ENCODE assay signal across 10 cellular contexts in the genomic region with DNA sequence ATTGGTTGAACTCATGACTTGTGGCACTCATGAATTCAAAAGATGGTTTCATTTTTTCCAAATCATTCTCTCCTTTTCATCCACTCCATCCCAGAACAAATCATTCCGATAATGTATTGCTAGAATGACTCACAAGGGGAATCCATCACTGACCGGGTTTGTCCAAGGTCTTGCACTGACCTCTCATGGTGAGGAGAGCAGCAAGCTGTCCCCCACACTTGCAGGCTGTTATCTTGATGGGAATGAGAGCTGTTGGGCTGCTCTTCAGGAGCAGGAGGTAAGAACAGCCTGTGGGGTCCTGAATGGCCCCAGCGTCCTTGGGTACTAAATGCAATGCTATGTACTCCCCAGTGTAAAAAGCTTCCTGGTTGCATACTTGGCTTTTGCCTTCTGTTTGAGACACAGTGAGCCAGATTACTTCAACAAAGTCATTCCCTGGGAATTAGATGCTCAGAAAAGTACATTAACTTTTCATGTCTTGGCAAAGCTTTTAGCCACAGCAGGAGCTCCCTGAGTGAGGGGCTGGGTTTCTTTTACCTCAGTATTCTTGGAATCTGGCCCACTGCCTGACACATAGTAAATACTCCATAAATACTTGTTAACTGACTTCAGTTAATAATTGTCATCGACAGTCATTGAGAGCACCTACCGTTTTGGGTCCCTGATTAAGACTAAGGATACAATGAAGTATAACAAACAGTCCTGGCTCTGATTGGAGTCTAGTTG. TPM values are rescaled to one million over a fixed set of nuclear protein-coding genes. Genes with fewer than 3 reads are reported as not detected.
A peak's percentile ranks its signal among the peaks of the same experiment; 100 is the strongest.
DNase-seq lines count a peak whose midpoint lies in the region; ATAC-seq and TF ChIP-seq lines count a peak whose summit lies in the region.
"Had no signal": no experiment of that assay in that cellular context is flagged by ENCODE, and none has a peak within 500 bp of the region (broad histone marks: within the 10 kb centered on the region; RNA-seq: fewer than 3 reads in every experiment).

No MANE protein-coding gene starts in this region.

- H3K4me1 Mint-ChIP-seq in T-helper 17 cell, result peaks cover 24% of the 10 kb centered on the region

- WGBS in lower leg skin, 2 donors, result 68 to 76% methylated on average over 5 of the region's 5 CpGs

- ATAC-seq in T-helper 17 cell (no peak), Right ventricle myocardium superior (ENCODE audit: poor library complexity) (peak; percentile 42), HG02840 (IDR thresholded peaks at IDR 0.05; ENCODE audit: low FRiP score, unreplicated experiment) (no peak), HG03039 (IDR thresholded peaks at IDR 0.05; ENCODE audit: unreplicated experiment) (no peak)

- no peak overlapping the region for H3K4me3 Mint-ChIP-seq in T-helper 17 cell
- H3K4me3 Mint-ChIP-seq: dendritic cell treated with granulocyte-macrophage colony-stimulating factor and Interleukin-4, amounts not matched to agents 40 ng/mL and 50 ng/mL, for 4 days had no signal

- DNase-seq in EH (ENCODE audit: low read depth) (peak; percentile 38), T-helper 17 cell (no peak), Right ventricle myocardium superior (no peak), renal cortical epithelial cell (ENCODE audit: low read depth) (peak; percentile 90), lower leg skin (ENCODE audit: low spot score in 2 of 2) (no peak), NCI-H1930 (lab: John Stamatoyannopoulos, UW) (no peak)
- DNase-seq: retina had no signal

- H3K4me3 ChIP-seq in lower leg skin (ENCODE audit: low read depth, poor library complexity, severe bottlenecking), result no peak overlapping the region

- intact Hi-C loops in Right ventricle myocardium superior (cut with DNase I), result loop anchor here (2.0 to 10.0 kb wide), 3 partner anchors 47 to 459 kb away; no protein-coding TSS in a partner anchor
- intact Hi-C loops in lower leg skin (cut with DNase I; ENCODE audit: low total_unique reads), result loop anchor here (5.0 to 10.0 kb wide), 2 partner anchors 461 to 594 kb away; partner anchors contain the start of gene TIPARP

- no peak for TF ChIP-seq CTCF in lower leg skin (IDR thresholded peaks at IDR 0.05)

- peak overlapping the region; percentile 21 for H3K27ac Mint-ChIP-seq in T-helper 17 cell
- H3K27ac Mint-ChIP-seq: dendritic cell treated with granulocyte-macrophage colony-stimulating factor and Interleukin-4, amounts not matched to agents 40 ng/mL and 50 ng/mL, for 4 days had no signal

- no peaks in the 10 kb centered on the region for H3K9me3 ChIP-seq in T-helper 17 cell (ENCODE audit: control insufficient read depth, low read length, poor library complexity, severe bottlenecking)

- TF ChIP-seq POLR2A in lower leg skin (IDR thresholded peaks at IDR 0.05), result no peak

- H3K36me3 Mint-ChIP-seq in T-helper 17 cell (ENCODE audit: low read depth), result no peaks in the 10 kb centered on the region

- H3K27me3 Mint-ChIP-seq in T-helper 17 cell, result no peaks in the 10 kb centered on the region
- H3K27me3 Mint-ChIP-seq: dendritic cell treated with granulocyte-macrophage colony-stimulating factor and Interleukin-4, amounts not matched to agents 40 ng/mL and 50 ng/mL, for 4 days had no signal

RNA-seq across cellular contexts. Expression of gene CCNL1, which starts 24.1 kb away (rescaled TPM):
- total RNA-seq in T-helper 17 cell, result 1,000 to 10,000 TPM; 1,190 to 1,257 TPM
- 20.2 TPM for total RNA-seq in Right ventricle myocardium superior
- 59.6 and 110 TPM in 2 replicates for total RNA-seq in renal cortical epithelial cell
- 100 to 1,000 TPM; 113 to 308 (median 155) TPM for total RNA-seq in lower leg skin

Comparison
In these comparisons a context has a peak if more than half of its experiments do, and no peak if none do; other contexts are left out.
1. DNase-seq: peak in EH (single experiment) and renal cortical epithelial cell (single experiment); none in T-helper 17 cell (0 of 3), Right ventricle myocardium superior (single experiment), lower leg skin (0 of 2) and NCI-H1930 (0 of 2).